Comparison of ENCODE assay signal across 8 cellular contexts in genomic region chr1:23553896-23554480, GRCh38. TPM values are rescaled to one million over a fixed set of nuclear protein-coding genes. Genes with fewer than 3 reads are reported as not detected.
DNase-seq lines count a peak whose midpoint lies in the region; ATAC-seq and TF ChIP-seq lines count a peak whose summit lies in the region.

No MANE protein-coding gene starts in this region.

- H3K9ac ChIP-seq in SK-N-SH, result peak overlapping the region; percentile 79
- peak overlapping the region; percentile 76 for H3K9ac ChIP-seq in fibroblast of lung (ENCODE audit: insufficient read depth, low read length)

- peaks cover 33 to 73% of the 10 kb centered on the region in 2 experiments for H3K4me1 ChIP-seq in SK-N-SH (ENCODE audit: control insufficient read depth in 1 of 2, insufficient read depth in 2 of 2, low read depth in 1 of 2, low read length in 1 of 2)
- peaks cover 17% of the 10 kb centered on the region for H3K4me1 ChIP-seq in fibroblast of lung (ENCODE audit: control insufficient read depth, extremely low read depth, insufficient read depth, low read length)
- H3K4me1 ChIP-seq in sigmoid colon, result peaks cover 0 to 49% (median 44%) of the 10 kb centered on the region in 4 donors

- H3K79me2 ChIP-seq in SK-N-SH (ENCODE audit: insufficient read depth) (peaks cover 25% of the 10 kb centered on the region), fibroblast of lung (ENCODE audit: control insufficient read depth, insufficient read depth, low read length) (peaks cover 11% of the 10 kb centered on the region)

- H4K20me1 ChIP-seq in SK-N-SH (ENCODE audit: insufficient read depth) (peaks cover 27% of the 10 kb centered on the region), fibroblast of lung (ENCODE audit: control insufficient read depth, extremely low read depth, insufficient read depth, low read length) (no peaks in the 10 kb centered on the region)

- CTCF ChIA-PET in SK-N-SH (lab: Yijun Ruan, JAX), result interaction anchor here (1.0 to 18.2 kb wide), 7 partner anchors 9 to 138 kb away, joined by 3 to 708 read pairs (median 11); partner anchors contain the start of gene RPL11

- no peak for TF ChIP-seq POLR2A in sigmoid colon (IDR thresholded peaks at IDR 0.05)

- H3K9me2 ChIP-seq in SK-N-SH, result no peaks in the 10 kb centered on the region

- peak overlapping the region; percentile 48 for H3K4me3 ChIP-seq in GM12875 (ENCODE audit: low read depth, low read length)
- H3K4me3 ChIP-seq in SK-N-SH (ENCODE audit: low read depth in 2 of 2, low read length in 1 of 2), result peak overlapping the region in 1 of 2 experiments; percentile 44; a peak in 2 of 4 replicates
- H3K4me3 ChIP-seq in fibroblast of lung (replicated peaks in 1 of 4; ENCODE audit: control extremely low read depth in 1 of 4, insufficient read depth in 1 of 4, low read depth in 3 of 4, low read length in 4 of 4), result peak overlapping the region in 3 of 4 experiments; percentile 23 to 59 (median 26)
- H3K4me3 ChIP-seq in sigmoid colon, result peak overlapping the region in 3 of 4 donors; percentile 63 to 72 (median 69)

- no peak for DNase-seq in SK-N-SH
- no peak for DNase-seq in fibroblast of lung (ENCODE audit: low read depth in 2 of 2)
- no peak for DNase-seq in sigmoid colon
- no peak for DNase-seq in epidermal melanocyte (ENCODE audit: insufficient read length, low spot score)
- no peak for DNase-seq in GDM1 (lab: John Stamatoyannopoulos, UW)
- no peak for DNase-seq in Ammon's horn (ENCODE audit: low spot score)

- no peak for TF ChIP-seq RAD21 in SK-N-SH (IDR thresholded peaks at IDR 0.05; ENCODE audit: low read length)

- peak overlapping the region; percentile 74 for H3K4me2 ChIP-seq in SK-N-SH
- H3K4me2 ChIP-seq in fibroblast of lung (ENCODE audit: extremely low read depth, insufficient read depth, low read length), result peak overlapping the region; percentile 85

- 74% methylated on average over 21 of the region's 22 CpGs for WGBS in SK-N-SH (ENCODE audit: low lambda C conversion rate)
- 27 to 42% methylated on average over 22 of the region's 22 CpGs for WGBS in sigmoid colon, 2 donors

- no peak overlapping the region for H2AFZ ChIP-seq in SK-N-SH (ENCODE audit: low read depth)
- no peak overlapping the region for H2AFZ ChIP-seq in fibroblast of lung (ENCODE audit: low read length)

- no peak for TF ChIP-seq CTCF in GM12875 (IDR thresholded peaks at IDR 0.05; ENCODE audit: borderline replicate concordance, insufficient read depth, low read depth, low read length)
- no peak for TF ChIP-seq CTCF in SK-N-SH (IDR thresholded peaks at IDR 0.05)
- TF ChIP-seq CTCF in fibroblast of lung (conservative IDR thresholded peaks at IDR 0.05 in 1 of 2, IDR thresholded peaks at IDR 0.05 in 1 of 2; ENCODE audit: low read depth in 1 of 2, low read length in 2 of 2), result no peak
- no peak for TF ChIP-seq CTCF in sigmoid colon (IDR thresholded peaks at IDR 0.05)

- H3F3A ChIP-seq in SK-N-SH (replicated peaks; ENCODE audit: insufficient read depth), result peaks cover 43% of the 10 kb centered on the region

- POLR2A ChIA-PET in SK-N-SH (lab: Yijun Ruan, JAX), result interaction anchor here (1.0 to 1.8 kb wide), 5 partner anchors 15 to 84 kb away, joined by 4 to 8 read pairs (median 6); no protein-coding TSS in a partner anchor

- TF ChIP-seq EP300 in SK-N-SH (IDR thresholded peaks at IDR 0.05; ENCODE audit: borderline replicate concordance in 1 of 2, low read depth in 1 of 2, low read length in 1 of 2), result no peak
- TF ChIP-seq EP300 in sigmoid colon (IDR thresholded peaks at IDR 0.05), result no peak

- no peak for ATAC-seq in HG02973 (IDR thresholded peaks at IDR 0.05; ENCODE audit: unreplicated experiment)

- intact Hi-C loops in sigmoid colon (cut with DNase I), result no loop called here

- H3K9me3 ChIP-seq in SK-N-SH (no peaks in the 10 kb centered on the region), fibroblast of lung (ENCODE audit: control insufficient read depth, insufficient read depth, low read depth, low read length) (no peaks in the 10 kb centered on the region), sigmoid colon (no peaks in the 10 kb centered on the region)

- H3K27ac ChIP-seq in SK-N-SH (ENCODE audit: low read depth in 2 of 2, low read length in 1 of 2) (peak overlapping the region; percentile 95 to 100), fibroblast of lung (ENCODE audit: insufficient read depth, low read length) (peak overlapping the region; percentile 89), sigmoid colon (peak overlapping the region; percentile 89 to 96 (median 96))

- H3K36me3 ChIP-seq in SK-N-SH (replicated peaks in 1 of 2; ENCODE audit: control insufficient read depth in 1 of 2, insufficient read depth in 2 of 2, low read length in 1 of 2), result peaks cover 2 to 23% of the 10 kb centered on the region in 2 experiments
- H3K36me3 ChIP-seq in fibroblast of lung (ENCODE audit: control insufficient read depth, insufficient read depth, low read length), result no peaks in the 10 kb centered on the region
- H3K36me3 ChIP-seq in sigmoid colon, result no peaks in the 10 kb centered on the region

- H3K27me3 ChIP-seq in SK-N-SH (ENCODE audit: insufficient read depth) (no peaks in the 10 kb centered on the region), fibroblast of lung (ENCODE audit: control insufficient read depth, insufficient read depth, low read length) (no peaks in the 10 kb centered on the region), sigmoid colon (no peaks in the 10 kb centered on the region)

TF ChIP-seq in SK-N-SH, 30 proteins besides CTCF, POLR2A, EP300 and RAD21:
- no peak for TF ChIP-seq JUND (IDR thresholded peaks at IDR 0.05)
- TF ChIP-seq, protein P1, sequence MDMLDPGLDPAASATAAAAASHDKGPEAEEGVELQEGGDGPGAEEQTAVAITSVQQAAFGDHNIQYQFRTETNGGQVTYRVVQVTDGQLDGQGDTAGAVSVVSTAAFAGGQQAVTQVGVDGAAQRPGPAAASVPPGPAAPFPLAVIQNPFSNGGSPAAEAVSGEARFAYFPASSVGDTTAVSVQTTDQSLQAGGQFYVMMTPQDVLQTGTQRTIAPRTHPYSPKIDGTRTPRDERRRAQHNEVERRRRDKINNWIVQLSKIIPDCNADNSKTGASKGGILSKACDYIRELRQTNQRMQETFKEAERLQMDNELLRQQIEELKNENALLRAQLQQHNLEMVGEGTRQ (IDR thresholded peaks at IDR 0.05; ENCODE audit: borderline replicate concordance, low read depth, low read length), result no peak
- no peak for TF ChIP-seq RXRA (IDR thresholded peaks at IDR 0.05; ENCODE audit: borderline replicate concordance, low read depth)
- no peak for TF ChIP-seq FOSL2 (IDR thresholded peaks at IDR 0.05; ENCODE audit: borderline replicate concordance, low read depth)
- TF ChIP-seq SIN3A (IDR thresholded peaks at IDR 0.05; ENCODE audit: borderline replicate concordance, low read depth, low read length), result no peak
- no peak for TF ChIP-seq ZBTB33 (IDR thresholded peaks at IDR 0.05; ENCODE audit: borderline replicate concordance, low read depth)
- no peak for TF ChIP-seq GATA2 (CRISPR knock-in tag; IDR thresholded peaks at IDR 0.05)
- TF ChIP-seq MEF2A (IDR thresholded peaks at IDR 0.05; ENCODE audit: borderline replicate concordance, low read depth), result no peak
- TF ChIP-seq TCF12 (IDR thresholded peaks at IDR 0.05), result no peak
- TF ChIP-seq IRF3 (IDR thresholded peaks at IDR 0.05; ENCODE audit: low read depth, low read length), result no peak

RNA-seq across cellular contexts. Expression of gene ID3, which starts 5.3 kb away (rescaled TPM):
- polyA plus RNA-seq in SK-N-SH (2012; rRNA removed) (394 and 504 TPM in 2 replicates), fibroblast of lung (23.0 and 35.2 TPM in 2 replicates), sigmoid colon (100 to 1,000 TPM; 114 to 232 (median 220) TPM)
- 247 and 268 TPM in 2 replicates for polyA plus RNA-seq in SK-N-SH (2012; cell fraction: cytosol; rRNA removed)
- polyA plus RNA-seq in SK-N-SH (2012; cell fraction: nucleus; rRNA removed), result 1,333 and 1,662 TPM in 2 replicates
- total RNA-seq in fibroblast of lung (9.9 and 42.9 TPM in 2 replicates), sigmoid colon (100 to 1,000 TPM in 2 of 4 donors, 10 to 100 TPM in 2; 72.1 to 144 (median 92.6) TPM)
- polyA plus RNA-seq in fibroblast of lung (2012), result 28.8 and 44.1 TPM in 2 replicates
- 21.5 and 54.2 TPM in 2 replicates for polyA minus RNA-seq in fibroblast of lung (ENCODE audit: low replicate concordance)

RNA-seq across cellular contexts. Expression of gene E2F2, which starts 23.0 kb away (rescaled TPM):
- 0.43 and 0.44 TPM in 2 replicates for polyA plus RNA-seq in SK-N-SH (2012; rRNA removed)
- 0.30 and 0.47 TPM in 2 replicates for polyA plus RNA-seq in SK-N-SH (2012; cell fraction: cytosol; rRNA removed)
- 1.1 and 1.7 TPM in 2 replicates for polyA plus RNA-seq in SK-N-SH (2012; cell fraction: nucleus; rRNA removed)
- total RNA-seq in fibroblast of lung, result 0.17 TPM in 1 of 2 replicates, not detected in the other
- 0.26 and 0.85 TPM in 2 replicates for polyA plus RNA-seq in fibroblast of lung
- 0.58 and 1.8 TPM in 2 replicates for polyA plus RNA-seq in fibroblast of lung (2012)
- 1.4 and 6.8 TPM in 2 replicates for polyA minus RNA-seq in fibroblast of lung (ENCODE audit: low replicate concordance)
- under 1 TPM in 2 of 4 donors, not detected in 2; 0.14 to 0.28 TPM for total RNA-seq in sigmoid colon
- 10 to 100 TPM in 1 of 3 donors, 1 to 10 TPM in 2; 2.4 to 10.6 (median 6.0) TPM for polyA plus RNA-seq in sigmoid colon
